1 cellular context compared by ENCODE assay signal in genomic region chr7:90178592-90179279, GRCh38.
TF ChIP-seq lines count a peak whose summit lies in the region.

No MANE protein-coding gene starts in this region.

TF ChIP-seq in SK-N-SH, 30 proteins besides CTCF, POLR2A, EP300 and RAD21 (continued from another document):
- TF ChIP-seq USF2 (IDR thresholded peaks at IDR 0.05; ENCODE audit: borderline replicate concordance, low read depth, low read length) (no peak), MXI1 (IDR thresholded peaks at IDR 0.05; ENCODE audit: low read depth, low read length) (no peak), NRF1 (IDR thresholded peaks at IDR 0.05; ENCODE audit: low read depth, low read length) (no peak), MEF2A (IDR thresholded peaks at IDR 0.05; ENCODE audit: borderline replicate concordance, low read depth) (no peak), POLR2AphosphoS5 (IDR thresholded peaks at IDR 0.05; ENCODE audit: low read depth, low read length) (peak; percentile 19; the same call in 1 of the 2 replicates), FOXJ3 (CRISPR knock-in tag; IDR thresholded peaks at IDR 0.05) (no peak), SIN3A (IDR thresholded peaks at IDR 0.05; ENCODE audit: borderline replicate concordance, low read depth, low read length) (0 out of 2 replicates have a peak, but pooled peaks have one; percentile 47), TEAD4 (IDR thresholded peaks at IDR 0.05; ENCODE audit: borderline replicate concordance, insufficient read depth) (peak; percentile 53; the same call in 1 of the 2 replicates), NFIC (IDR thresholded peaks at IDR 0.05; ENCODE audit: borderline replicate concordance) (peak; percentile 32; the same call in 1 of the 2 replicates), JUND (IDR thresholded peaks at IDR 0.05) (peak; percentile 68), GATA2 (CRISPR knock-in tag; IDR thresholded peaks at IDR 0.05) (no peak), TAF1 (IDR thresholded peaks at IDR 0.05; ENCODE audit: borderline replicate concordance, low read depth, low read length) (0 out of 2 replicates have a peak, but pooled peaks have one; percentile 32)
